ENCODE assay signal across 2 cellular contexts in genomic region chr6:165597821-165598220, GRCh38.
TF ChIP-seq lines count a peak whose summit lies in the region.

No MANE protein-coding gene starts in this region.

TF ChIP-seq in IMR-90, 13 proteins besides CTCF, POLR2A, EP300 and RAD21:
- TF ChIP-seq FOS (IDR thresholded peaks at IDR 0.05; ENCODE audit: low read depth, low read length) (no peak), MAFK (IDR thresholded peaks at IDR 0.05; ENCODE audit: low read depth, low read length) (no peak), ELK1 (IDR thresholded peaks at IDR 0.05; ENCODE audit: borderline replicate concordance, low read depth, low read length) (no peak), MXI1 (IDR thresholded peaks at IDR 0.05; ENCODE audit: borderline replicate concordance, low read depth, low read length) (no peak), RFX5 (IDR thresholded peaks at IDR 0.05; ENCODE audit: low read depth, low read length) (no peak), BHLHE40 (IDR thresholded peaks at IDR 0.05; ENCODE audit: low read depth, low read length) (no peak), MAZ (IDR thresholded peaks at IDR 0.05; ENCODE audit: borderline replicate concordance, low read depth, low read length) (no peak), RCOR1 (IDR thresholded peaks at IDR 0.05; ENCODE audit: insufficient replicate concordance, low read length) (no peak), CHD1 (IDR thresholded peaks at IDR 0.05; ENCODE audit: low read depth, low read length) (no peak), CEBPB (IDR thresholded peaks at IDR 0.05; ENCODE audit: low read depth, low read length) (no peak), SMC3 (IDR thresholded peaks at IDR 0.05; ENCODE audit: low read depth, low read length) (no peak), NFE2L2 (IDR thresholded peaks at IDR 0.05; ENCODE audit: low read depth, low read length) (no peak), USF2 (IDR thresholded peaks at IDR 0.05; ENCODE audit: low read depth, low read length) (no peak)
TF ChIP-seq in IMR-90: peak in this region for 0.

TF ChIP-seq in H1, 55 proteins besides CTCF, POLR2A, EP300 and RAD21:
- TF ChIP-seq USF2 (IDR thresholded peaks at IDR 0.05; ENCODE audit: low read length) (no peak), TCF12 (IDR thresholded peaks at IDR 0.05; ENCODE audit: low read depth, low read length) (no peak), TAF1 (IDR thresholded peaks at IDR 0.05; ENCODE audit: low read depth, low read length) (no peak), ZNF274 (IDR thresholded peaks at IDR 0.05; ENCODE audit: borderline replicate concordance, extremely low read depth, low read length) (no peak), EGR1 (IDR thresholded peaks at IDR 0.05; ENCODE audit: borderline replicate concordance, low read depth, low read length) (no peak), SUZ12 (IDR thresholded peaks at IDR 0.05; ENCODE audit: low read length) (no peak), YY1 (IDR thresholded peaks at IDR 0.05; ENCODE audit: low read depth, low read length) (no peak), BCL11A (IDR thresholded peaks at IDR 0.05; ENCODE audit: low read depth in 2 of 2, low read length in 2 of 2) (no peak), SIN3A (conservative IDR thresholded peaks at IDR 0.05 in 1 of 2, IDR thresholded peaks at IDR 0.05 in 1 of 2; ENCODE audit: low read depth in 1 of 2, low read length in 2 of 2) (no peak), KDM1A (IDR thresholded peaks at IDR 0.05; ENCODE audit: borderline replicate concordance, low read length) (no peak), SP1 (IDR thresholded peaks at IDR 0.05; ENCODE audit: low read depth, low read length) (no peak), CHD1 (IDR thresholded peaks at IDR 0.05; ENCODE audit: low read depth, low read length) (no peak), NANOG (IDR thresholded peaks at IDR 0.05; ENCODE audit: insufficient read depth, low read depth, low read length, poor library complexity, severe bottlenecking) (no peak)
